In the genomic region with DNA sequence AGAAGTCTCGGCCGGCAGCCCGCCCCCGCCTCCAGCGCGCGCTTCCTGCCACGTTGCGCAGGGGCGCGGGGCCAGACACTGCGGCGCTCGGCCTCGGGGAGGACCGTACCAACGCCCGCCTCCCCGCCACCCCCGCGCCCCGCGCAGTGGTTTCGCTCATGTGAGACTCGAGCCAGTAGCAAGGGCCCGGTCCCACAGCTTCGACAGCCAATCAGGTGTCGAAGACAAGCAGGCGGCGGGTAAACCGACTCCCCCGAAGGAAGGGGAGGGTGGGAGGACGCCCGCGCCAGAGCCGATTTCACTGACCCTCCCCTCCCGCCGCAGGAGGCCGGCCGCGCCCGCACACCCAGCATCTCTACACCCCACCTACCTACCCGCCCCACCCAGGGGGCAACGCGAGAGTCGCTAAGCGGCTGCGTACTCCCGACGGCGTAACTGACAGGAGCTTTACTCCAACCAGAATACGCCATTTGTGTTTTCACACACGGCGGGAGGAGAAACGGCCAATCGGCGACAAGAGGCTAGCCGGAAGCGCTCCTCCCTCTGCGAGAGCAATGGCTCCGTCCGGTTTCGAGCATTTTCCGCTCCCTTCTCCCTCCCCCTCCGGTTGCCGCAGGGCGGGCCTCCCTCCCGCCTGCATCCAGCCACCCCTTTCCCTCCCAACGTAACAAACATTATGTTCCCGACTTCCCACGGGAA, we compare ENCODE assay signal across 1 cellular context.
TF ChIP-seq lines count a peak whose summit lies in the region.

No MANE protein-coding gene starts in this region.

TF ChIP-seq in K562, 482 proteins besides CTCF, POLR2A, EP300 and RAD21 (continued from another document and continues in another):
- TF ChIP-seq, protein P1, sequence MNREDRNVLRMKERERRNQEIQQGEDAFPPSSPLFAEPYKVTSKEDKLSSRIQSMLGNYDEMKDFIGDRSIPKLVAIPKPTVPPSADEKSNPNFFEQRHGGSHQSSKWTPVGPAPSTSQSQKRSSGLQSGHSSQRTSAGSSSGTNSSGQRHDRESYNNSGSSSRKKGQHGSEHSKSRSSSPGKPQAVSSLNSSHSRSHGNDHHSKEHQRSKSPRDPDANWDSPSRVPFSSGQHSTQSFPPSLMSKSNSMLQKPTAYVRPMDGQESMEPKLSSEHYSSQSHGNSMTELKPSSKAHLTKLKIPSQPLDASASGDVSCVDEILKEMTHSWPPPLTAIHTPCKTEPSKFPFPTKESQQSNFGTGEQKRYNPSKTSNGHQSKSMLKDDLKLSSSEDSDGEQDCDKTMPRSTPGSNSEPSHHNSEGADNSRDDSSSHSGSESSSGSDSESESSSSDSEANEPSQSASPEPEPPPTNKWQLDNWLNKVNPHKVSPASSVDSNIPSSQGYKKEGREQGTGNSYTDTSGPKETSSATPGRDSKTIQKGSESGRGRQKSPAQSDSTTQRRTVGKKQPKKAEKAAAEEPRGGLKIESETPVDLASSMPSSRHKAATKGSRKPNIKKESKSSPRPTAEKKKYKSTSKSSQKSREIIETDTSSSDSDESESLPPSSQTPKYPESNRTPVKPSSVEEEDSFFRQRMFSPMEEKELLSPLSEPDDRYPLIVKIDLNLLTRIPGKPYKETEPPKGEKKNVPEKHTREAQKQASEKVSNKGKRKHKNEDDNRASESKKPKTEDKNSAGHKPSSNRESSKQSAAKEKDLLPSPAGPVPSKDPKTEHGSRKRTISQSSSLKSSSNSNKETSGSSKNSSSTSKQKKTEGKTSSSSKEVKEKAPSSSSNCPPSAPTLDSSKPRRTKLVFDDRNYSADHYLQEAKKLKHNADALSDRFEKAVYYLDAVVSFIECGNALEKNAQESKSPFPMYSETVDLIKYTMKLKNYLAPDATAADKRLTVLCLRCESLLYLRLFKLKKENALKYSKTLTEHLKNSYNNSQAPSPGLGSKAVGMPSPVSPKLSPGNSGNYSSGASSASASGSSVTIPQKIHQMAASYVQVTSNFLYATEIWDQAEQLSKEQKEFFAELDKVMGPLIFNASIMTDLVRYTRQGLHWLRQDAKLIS (CRISPR knock-in tag; IDR thresholded peaks at IDR 0.05) = peak; percentile 97
- TF ChIP-seq, protein P2, sequence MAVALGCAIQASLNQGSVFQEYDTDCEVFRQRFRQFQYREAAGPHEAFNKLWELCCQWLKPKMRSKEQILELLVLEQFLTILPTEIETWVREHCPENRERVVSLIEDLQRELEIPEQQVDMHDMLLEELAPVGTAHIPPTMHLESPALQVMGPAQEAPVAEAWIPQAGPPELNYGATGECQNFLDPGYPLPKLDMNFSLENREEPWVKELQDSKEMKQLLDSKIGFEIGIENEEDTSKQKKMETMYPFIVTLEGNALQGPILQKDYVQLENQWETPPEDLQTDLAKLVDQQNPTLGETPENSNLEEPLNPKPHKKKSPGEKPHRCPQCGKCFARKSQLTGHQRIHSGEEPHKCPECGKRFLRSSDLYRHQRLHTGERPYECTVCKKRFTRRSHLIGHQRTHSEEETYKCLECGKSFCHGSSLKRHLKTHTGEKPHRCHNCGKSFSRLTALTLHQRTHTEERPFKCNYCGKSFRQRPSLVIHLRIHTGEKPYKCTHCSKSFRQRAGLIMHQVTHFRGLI (CRISPR knock-in tag; IDR thresholded peaks at IDR 0.05) = no peak
- TF ChIP-seq TAF1 (IDR thresholded peaks at IDR 0.05; ENCODE audit: control insufficient read depth, extremely low read depth, insufficient read depth, low read length, severe bottlenecking) (no peak), ZNF224 (CRISPR knock-in tag; IDR thresholded peaks at IDR 0.05) (0 out of 2 replicates have a peak, but pooled peaks have one; percentile 32), MAFK (IDR thresholded peaks at IDR 0.05; ENCODE audit: low read length) (no peak), NR3C1 (CRISPR knock-in tag; IDR thresholded peaks at IDR 0.05) (no peak), BRF1 (IDR thresholded peaks at IDR 0.05; ENCODE audit: borderline replicate concordance, extremely low read depth, insufficient read length) (no peak), TAL1 (IDR thresholded peaks at IDR 0.05) (no peak), ZNF280A (IDR thresholded peaks at IDR 0.05; ENCODE audit: low read depth, partially characterized antibody) (no peak), NCOR1 (IDR thresholded peaks at IDR 0.05) (peak; percentile 78), ZNF551 (CRISPR knock-in tag; IDR thresholded peaks at IDR 0.05) (no peak), ZNF75A (CRISPR knock-in tag; IDR thresholded peaks at IDR 0.05) (no peak), ZNF197 (CRISPR knock-in tag; IDR thresholded peaks at IDR 0.05; ENCODE audit: low read depth) (no peak), FOXJ3 (CRISPR knock-in tag; IDR thresholded peaks at IDR 0.05) (no peak), ZKSCAN1 (IDR thresholded peaks at IDR 0.05; ENCODE audit: low read depth, low read length) (peak; percentile 72), USF2 (CRISPR knock-in tag; IDR thresholded peaks at IDR 0.05) (no peak), NBN (IDR thresholded peaks at IDR 0.05; ENCODE audit: low read depth) (0 out of 2 replicates have a peak, but pooled peaks have one; percentile 71), TCF7 (IDR thresholded peaks at IDR 0.05; ENCODE audit: borderline replicate concordance) (no peak), ZNF778 (CRISPR knock-in tag; IDR thresholded peaks at IDR 0.05) (no peak), NFIX (CRISPR knock-in tag; IDR thresholded peaks at IDR 0.05; ENCODE audit: low read depth) (no peak), ZNF263 (CRISPR knock-in tag; IDR thresholded peaks at IDR 0.05; ENCODE audit: borderline replicate concordance) (peak; percentile 76; the same call in 1 of the 2 replicates), TBP (optimal IDR thresholded peaks at IDR 0.05; ENCODE audit: low read depth, low read length) (no peak), ZNF324 (CRISPR knock-in tag; IDR thresholded peaks at IDR 0.05) (0 out of 2 replicates have a peak, but pooled peaks have one; percentile 39), ZNF217 (CRISPR knock-in tag; IDR thresholded peaks at IDR 0.05) (no peak), ZNF584 (CRISPR knock-in tag; IDR thresholded peaks at IDR 0.05; ENCODE audit: low read depth) (no peak), SREBF1 (IDR thresholded peaks at IDR 0.05; ENCODE audit: borderline replicate concordance, low read depth, low read length) (peak; percentile 93), E2F8 (IDR thresholded peaks at IDR 0.05; ENCODE audit: low read depth, partially characterized antibody) (peak; percentile 68), IRF2 (CRISPR knock-in tag; IDR thresholded peaks at IDR 0.05) (no peak), CBX3 (IDR thresholded peaks at IDR 0.05; ENCODE audit: borderline replicate concordance in 1 of 2, low read length in 2 of 2) (peak in 1 of 2 experiments; percentile 89; a peak in 1 of 3 replicates), KLF6 (CRISPR knock-in tag; IDR thresholded peaks at IDR 0.05; ENCODE audit: borderline replicate concordance) (no peak), POLR2AphosphoS2 (IDR thresholded peaks at IDR 0.05; ENCODE audit: low read length) (no peak; the same call in 1 of the 2 replicates), ZNF76 (CRISPR knock-in tag; IDR thresholded peaks at IDR 0.05; ENCODE audit: borderline replicate concordance) (no peak), TFAM (CRISPR knock-in tag; conservative IDR thresholded peaks at IDR 0.05) (no peak), XRCC4 (IDR thresholded peaks at IDR 0.05; ENCODE audit: extremely low read depth, insufficient read depth, insufficient read length) (no peak), TAF15 (IDR thresholded peaks at IDR 0.05; ENCODE audit: low read depth, low read length) (peak; percentile 88), ESRRA (IDR thresholded peaks at IDR 0.05; ENCODE audit: borderline replicate concordance, low read depth) (peak; percentile 62; the same call in 1 of the 2 replicates), FOXK1 (CRISPR knock-in tag; IDR thresholded peaks at IDR 0.05; ENCODE audit: borderline replicate concordance) (no peak; the same call in 1 of the 2 replicates), ZNF121 (CRISPR knock-in tag; conservative IDR thresholded peaks at IDR 0.05) (no peak), ZNF77 (CRISPR knock-in tag; IDR thresholded peaks at IDR 0.05) (no peak)
- TF ChIP-seq, protein P3, sequence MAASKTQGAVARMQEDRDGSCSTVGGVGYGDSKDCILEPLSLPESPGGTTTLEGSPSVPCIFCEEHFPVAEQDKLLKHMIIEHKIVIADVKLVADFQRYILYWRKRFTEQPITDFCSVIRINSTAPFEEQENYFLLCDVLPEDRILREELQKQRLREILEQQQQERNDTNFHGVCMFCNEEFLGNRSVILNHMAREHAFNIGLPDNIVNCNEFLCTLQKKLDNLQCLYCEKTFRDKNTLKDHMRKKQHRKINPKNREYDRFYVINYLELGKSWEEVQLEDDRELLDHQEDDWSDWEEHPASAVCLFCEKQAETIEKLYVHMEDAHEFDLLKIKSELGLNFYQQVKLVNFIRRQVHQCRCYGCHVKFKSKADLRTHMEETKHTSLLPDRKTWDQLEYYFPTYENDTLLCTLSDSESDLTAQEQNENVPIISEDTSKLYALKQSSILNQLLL (CRISPR knock-in tag; IDR thresholded peaks at IDR 0.05; ENCODE audit: borderline replicate concordance) = no peak
- TF ChIP-seq, protein P4, sequence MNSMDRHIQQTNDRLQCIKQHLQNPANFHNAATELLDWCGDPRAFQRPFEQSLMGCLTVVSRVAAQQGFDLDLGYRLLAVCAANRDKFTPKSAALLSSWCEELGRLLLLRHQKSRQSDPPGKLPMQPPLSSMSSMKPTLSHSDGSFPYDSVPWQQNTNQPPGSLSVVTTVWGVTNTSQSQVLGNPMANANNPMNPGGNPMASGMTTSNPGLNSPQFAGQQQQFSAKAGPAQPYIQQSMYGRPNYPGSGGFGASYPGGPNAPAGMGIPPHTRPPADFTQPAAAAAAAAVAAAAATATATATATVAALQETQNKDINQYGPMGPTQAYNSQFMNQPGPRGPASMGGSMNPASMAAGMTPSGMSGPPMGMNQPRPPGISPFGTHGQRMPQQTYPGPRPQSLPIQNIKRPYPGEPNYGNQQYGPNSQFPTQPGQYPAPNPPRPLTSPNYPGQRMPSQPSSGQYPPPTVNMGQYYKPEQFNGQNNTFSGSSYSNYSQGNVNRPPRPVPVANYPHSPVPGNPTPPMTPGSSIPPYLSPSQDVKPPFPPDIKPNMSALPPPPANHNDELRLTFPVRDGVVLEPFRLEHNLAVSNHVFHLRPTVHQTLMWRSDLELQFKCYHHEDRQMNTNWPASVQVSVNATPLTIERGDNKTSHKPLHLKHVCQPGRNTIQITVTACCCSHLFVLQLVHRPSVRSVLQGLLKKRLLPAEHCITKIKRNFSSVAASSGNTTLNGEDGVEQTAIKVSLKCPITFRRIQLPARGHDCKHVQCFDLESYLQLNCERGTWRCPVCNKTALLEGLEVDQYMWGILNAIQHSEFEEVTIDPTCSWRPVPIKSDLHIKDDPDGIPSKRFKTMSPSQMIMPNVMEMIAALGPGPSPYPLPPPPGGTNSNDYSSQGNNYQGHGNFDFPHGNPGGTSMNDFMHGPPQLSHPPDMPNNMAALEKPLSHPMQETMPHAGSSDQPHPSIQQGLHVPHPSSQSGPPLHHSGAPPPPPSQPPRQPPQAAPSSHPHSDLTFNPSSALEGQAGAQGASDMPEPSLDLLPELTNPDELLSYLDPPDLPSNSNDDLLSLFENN (IDR thresholded peaks at IDR 0.05; ENCODE audit: low read depth in 2 of 2, low read length in 2 of 2) = peak in 1 of 2 experiments; percentile 48; a peak in 1 of 4 replicates
- TF ChIP-seq, protein P5, sequence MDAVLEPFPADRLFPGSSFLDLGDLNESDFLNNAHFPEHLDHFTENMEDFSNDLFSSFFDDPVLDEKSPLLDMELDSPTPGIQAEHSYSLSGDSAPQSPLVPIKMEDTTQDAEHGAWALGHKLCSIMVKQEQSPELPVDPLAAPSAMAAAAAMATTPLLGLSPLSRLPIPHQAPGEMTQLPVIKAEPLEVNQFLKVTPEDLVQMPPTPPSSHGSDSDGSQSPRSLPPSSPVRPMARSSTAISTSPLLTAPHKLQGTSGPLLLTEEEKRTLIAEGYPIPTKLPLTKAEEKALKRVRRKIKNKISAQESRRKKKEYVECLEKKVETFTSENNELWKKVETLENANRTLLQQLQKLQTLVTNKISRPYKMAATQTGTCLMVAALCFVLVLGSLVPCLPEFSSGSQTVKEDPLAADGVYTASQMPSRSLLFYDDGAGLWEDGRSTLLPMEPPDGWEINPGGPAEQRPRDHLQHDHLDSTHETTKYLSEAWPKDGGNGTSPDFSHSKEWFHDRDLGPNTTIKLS (IDR thresholded peaks at IDR 0.05; ENCODE audit: borderline replicate concordance, low read depth) = peak; percentile 100
- TF ChIP-seq, protein P6, sequence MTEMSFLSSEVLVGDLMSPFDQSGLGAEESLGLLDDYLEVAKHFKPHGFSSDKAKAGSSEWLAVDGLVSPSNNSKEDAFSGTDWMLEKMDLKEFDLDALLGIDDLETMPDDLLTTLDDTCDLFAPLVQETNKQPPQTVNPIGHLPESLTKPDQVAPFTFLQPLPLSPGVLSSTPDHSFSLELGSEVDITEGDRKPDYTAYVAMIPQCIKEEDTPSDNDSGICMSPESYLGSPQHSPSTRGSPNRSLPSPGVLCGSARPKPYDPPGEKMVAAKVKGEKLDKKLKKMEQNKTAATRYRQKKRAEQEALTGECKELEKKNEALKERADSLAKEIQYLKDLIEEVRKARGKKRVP (CRISPR knock-in tag; IDR thresholded peaks at IDR 0.05) = peak; percentile 78
